Comparison of ENCODE assay signal across 19 cellular contexts in genomic region chr13:30154931-30155330, GRCh38.
DNase-seq lines count a peak whose midpoint lies in the region; ATAC-seq and TF ChIP-seq lines count a peak whose summit lies in the region.
"Had no signal": no experiment of that assay in that cellular context is flagged by ENCODE, and none has a peak within 500 bp of the region (broad histone marks: within the 10 kb centered on the region; RNA-seq: fewer than 3 reads in every experiment).

No MANE protein-coding gene starts in this region.

- no peaks in the 10 kb centered on the region for H3K9me3 Mint-ChIP-seq in activated CD8-positive, alpha-beta T cell treated with anti-CD3 and anti-CD28 coated beads, Interleukin-2, amount 10 ng/mL, durations not matched to agents 7 days and 5 days (ENCODE audit: insufficient read depth)
- no peaks in the 10 kb centered on the region for H3K9me3 Mint-ChIP-seq in activated CD8-positive, alpha-beta T cell treated with anti-CD3 and anti-CD28 coated beads for 36 hours
- no peaks in the 10 kb centered on the region for H3K9me3 Mint-ChIP-seq in activated T-helper 1 cell treated with anti-CD3 and anti-CD28 coated beads, Interleukin-12 subunit alpha, Interleukin-12 subunit beta, Interleukin-2, Interleukin-4 antibody, amounts not matched to agents 30 ng/mL and 10 ng/mL and 1 ng/mL, durations not matched to agents 14 hours and 24 hours and 36 hours
- no peaks in the 10 kb centered on the region for H3K9me3 Mint-ChIP-seq in nephron progenitor cell

- H3K4me3 ChIP-seq in breast epithelium, result no peak overlapping the region

- TF ChIP-seq POLR2A in breast epithelium (IDR thresholded peaks at IDR 0.05), result no peak

- H3K27ac Mint-ChIP-seq in activated CD8-positive, alpha-beta T cell treated with anti-CD3 and anti-CD28 coated beads, Interleukin-2, amount 10 ng/mL, durations not matched to agents 7 days and 5 days, result peak overlapping the region; percentile 23
- no peak overlapping the region for H3K27ac Mint-ChIP-seq in activated CD8-positive, alpha-beta T cell treated with anti-CD3 and anti-CD28 coated beads for 36 hours
- H3K27ac Mint-ChIP-seq in activated T-helper 1 cell treated with anti-CD3 and anti-CD28 coated beads, Interleukin-12 subunit alpha, Interleukin-12 subunit beta, Interleukin-2, Interleukin-4 antibody, amounts not matched to agents 30 ng/mL and 10 ng/mL and 1 ng/mL, durations not matched to agents 14 hours and 24 hours and 36 hours, result peak overlapping the region; percentile 35
- H3K27ac Mint-ChIP-seq in nephron progenitor cell, result peak overlapping the region; percentile 68

- H3K27me3 Mint-ChIP-seq in activated CD8-positive, alpha-beta T cell treated with anti-CD3 and anti-CD28 coated beads, Interleukin-2, amount 10 ng/mL, durations not matched to agents 7 days and 5 days (ENCODE audit: low read depth), result peaks cover 3% of the 10 kb centered on the region
- no peaks in the 10 kb centered on the region for H3K27me3 Mint-ChIP-seq in activated CD8-positive, alpha-beta T cell treated with anti-CD3 and anti-CD28 coated beads for 36 hours
- no peaks in the 10 kb centered on the region for H3K27me3 Mint-ChIP-seq in activated T-helper 1 cell treated with anti-CD3 and anti-CD28 coated beads, Interleukin-12 subunit alpha, Interleukin-12 subunit beta, Interleukin-2, Interleukin-4 antibody, amounts not matched to agents 30 ng/mL and 10 ng/mL and 1 ng/mL, durations not matched to agents 14 hours and 24 hours and 36 hours (ENCODE audit: insufficient read depth)
- peaks cover 5% of the 10 kb centered on the region for H3K27me3 Mint-ChIP-seq in nephron progenitor cell (ENCODE audit: low read depth, poor library complexity)

- POLR2A ChIA-PET in activated CD8-positive, alpha-beta T cell treated with anti-CD3 and anti-CD28 coated beads, Interleukin-2, amount 10 ng/mL, durations not matched to agents 7 days and 5 days (lab: Charles Lee), result no interaction called here
- POLR2A ChIA-PET in activated CD8-positive, alpha-beta T cell treated with anti-CD3 and anti-CD28 coated beads for 36 hours (lab: Charles Lee), result no interaction called here

- H3K9me3 ChIP-seq in breast epithelium, result no peaks in the 10 kb centered on the region
- H3K9me3 ChIP-seq: BE2C had no signal

- no peak overlapping the region for H3K4me3 Mint-ChIP-seq in activated CD8-positive, alpha-beta T cell treated with anti-CD3 and anti-CD28 coated beads, Interleukin-2, amount 10 ng/mL, durations not matched to agents 7 days and 5 days
- H3K4me3 Mint-ChIP-seq in activated CD8-positive, alpha-beta T cell treated with anti-CD3 and anti-CD28 coated beads for 36 hours, result no peak overlapping the region
- no peak overlapping the region for H3K4me3 Mint-ChIP-seq in activated T-helper 1 cell treated with anti-CD3 and anti-CD28 coated beads, Interleukin-12 subunit alpha, Interleukin-12 subunit beta, Interleukin-2, Interleukin-4 antibody, amounts not matched to agents 30 ng/mL and 10 ng/mL and 1 ng/mL, durations not matched to agents 14 hours and 24 hours and 36 hours
- no peak overlapping the region for H3K4me3 Mint-ChIP-seq in nephron progenitor cell

- no peaks in the 10 kb centered on the region for H3K36me3 ChIP-seq in breast epithelium
- H3K36me3 ChIP-seq: BE2C had no signal

- DNase-seq in activated CD8-positive, alpha-beta T cell treated with anti-CD3 and anti-CD28 coated beads, Interleukin-2, amount 10 ng/mL, durations not matched to agents 7 days and 5 days, result no peak
- DNase-seq in activated CD8-positive, alpha-beta T cell treated with anti-CD3 and anti-CD28 coated beads for 36 hours, result no peak
- DNase-seq in activated T-helper 1 cell treated with anti-CD3 and anti-CD28 coated beads, Interleukin-12 subunit alpha, Interleukin-12 subunit beta, Interleukin-2, Interleukin-4 antibody, amounts not matched to agents 30 ng/mL and 10 ng/mL and 1 ng/mL, durations not matched to agents 14 hours and 24 hours and 36 hours (ENCODE audit: low spot score), result no peak
- no peak for DNase-seq in nephron progenitor cell
- no peak for DNase-seq in NCI-H187 treated with DMSO at 0.1 percent for 48 hours (lab: John Stamatoyannopoulos, UW)
- DNase-seq in breast epithelium (ENCODE audit: low spot score in 2 of 2), result no peak
- DNase-seq in nucleus accumbens (lab: John Stamatoyannopoulos, UW), result no peak
- DNase-seq: BE2C, MM.1S, NCI-H1092, NCI-H1436 treated with DMSO at 0.1 percent for 48 hours, NCI-H2029 treated with DMSO at 0.1 percent for 48 hours, NCI-H2171 treated with DMSO at 0.1 percent for 48 hours, NCI-H446 treated with DMSO at 0.1 percent for 48 hours, NCI-H69, OCI-M1, RPMI8226, SHP77 treated with DMSO at 0.1 percent for 48 hours had no signal

- TF ChIP-seq CTCF in activated CD8-positive, alpha-beta T cell treated with anti-CD3 and anti-CD28 coated beads for 36 hours (IDR thresholded peaks at IDR 0.05), result no peak
- TF ChIP-seq CTCF in nephron progenitor cell (IDR thresholded peaks at IDR 0.05) (no peak), breast epithelium (IDR thresholded peaks at IDR 0.05) (no peak)

- no peaks in the 10 kb centered on the region for H3K4me1 ChIP-seq in breast epithelium
- H3K4me1 ChIP-seq: BE2C had no signal

- no peaks in the 10 kb centered on the region for H3K27me3 ChIP-seq in breast epithelium
- H3K27me3 ChIP-seq: BE2C had no signal

- CTCF ChIA-PET in activated CD8-positive, alpha-beta T cell treated with anti-CD3 and anti-CD28 coated beads, Interleukin-2, amount 10 ng/mL, durations not matched to agents 7 days and 5 days (lab: Charles Lee), result interaction anchor here (1.4 to 3.9 kb wide), 2 partner anchors 12 to 22 kb away, joined by 3 to 41 read pairs; no protein-coding TSS in a partner anchor
- CTCF ChIA-PET in activated CD8-positive, alpha-beta T cell treated with anti-CD3 and anti-CD28 coated beads for 36 hours (lab: Charles Lee), result interaction anchor here (1.0 to 3.8 kb wide), 3 partner anchors 23 to 395 kb away, joined by 3 to 28 read pairs (median 5); no protein-coding TSS in a partner anchor

- no peaks in the 10 kb centered on the region for H3K36me3 Mint-ChIP-seq in activated CD8-positive, alpha-beta T cell treated with anti-CD3 and anti-CD28 coated beads, Interleukin-2, amount 10 ng/mL, durations not matched to agents 7 days and 5 days (ENCODE audit: low read depth)
- H3K36me3 Mint-ChIP-seq in activated CD8-positive, alpha-beta T cell treated with anti-CD3 and anti-CD28 coated beads for 36 hours (ENCODE audit: low read depth), result no peaks in the 10 kb centered on the region
- H3K36me3 Mint-ChIP-seq in activated T-helper 1 cell treated with anti-CD3 and anti-CD28 coated beads, Interleukin-12 subunit alpha, Interleukin-12 subunit beta, Interleukin-2, Interleukin-4 antibody, amounts not matched to agents 30 ng/mL and 10 ng/mL and 1 ng/mL, durations not matched to agents 14 hours and 24 hours and 36 hours (ENCODE audit: low read depth), result peaks cover 5% of the 10 kb centered on the region
- no peaks in the 10 kb centered on the region for H3K36me3 Mint-ChIP-seq in nephron progenitor cell (ENCODE audit: low read depth)

- ATAC-seq in activated CD8-positive, alpha-beta T cell treated with anti-CD3 and anti-CD28 coated beads, Interleukin-2, amount 10 ng/mL, durations not matched to agents 7 days and 5 days, result no peak
- no peak for ATAC-seq in activated CD8-positive, alpha-beta T cell treated with anti-CD3 and anti-CD28 coated beads for 36 hours
- no peak for ATAC-seq in GM18519 (IDR thresholded peaks at IDR 0.05; ENCODE audit: low FRiP score, unreplicated experiment)

- intact Hi-C loops in activated CD8-positive, alpha-beta T cell treated with anti-CD3 and anti-CD28 coated beads for 36 hours (cut with micrococcal nuclease), result no loop called here
- intact Hi-C loops in activated T-helper 1 cell treated with anti-CD3 and anti-CD28 coated beads, Interleukin-12 subunit alpha, Interleukin-12 subunit beta, Interleukin-2, Interleukin-4 antibody, amounts not matched to agents 30 ng/mL and 10 ng/mL and 1 ng/mL, durations not matched to agents 14 hours and 24 hours and 36 hours (cut with micrococcal nuclease), result loop anchor here (10.0 kb wide), 2 partner anchors 420 to 520 kb away; no protein-coding TSS in a partner anchor
- intact Hi-C loops in breast epithelium (cut with DNase I; ENCODE audit: low total_unique reads), result no loop called here

- H3K4me1 Mint-ChIP-seq in activated CD8-positive, alpha-beta T cell treated with anti-CD3 and anti-CD28 coated beads, Interleukin-2, amount 10 ng/mL, durations not matched to agents 7 days and 5 days (ENCODE audit: low read depth), result peaks cover 45% of the 10 kb centered on the region
- H3K4me1 Mint-ChIP-seq in activated CD8-positive, alpha-beta T cell treated with anti-CD3 and anti-CD28 coated beads for 36 hours (ENCODE audit: low read depth), result peaks cover 53% of the 10 kb centered on the region
- H3K4me1 Mint-ChIP-seq in activated T-helper 1 cell treated with anti-CD3 and anti-CD28 coated beads, Interleukin-12 subunit alpha, Interleukin-12 subunit beta, Interleukin-2, Interleukin-4 antibody, amounts not matched to agents 30 ng/mL and 10 ng/mL and 1 ng/mL, durations not matched to agents 14 hours and 24 hours and 36 hours (ENCODE audit: low read depth), result peaks cover 69% of the 10 kb centered on the region
- peaks cover 89% of the 10 kb centered on the region for H3K4me1 Mint-ChIP-seq in nephron progenitor cell

- H3K27ac ChIP-seq in breast epithelium, result no peak overlapping the region
